Comparison of ENCODE assay signal across 11 cellular contexts in genomic region chrX:74423289-74423985, GRCh38. TPM values are rescaled to one million over a fixed set of nuclear protein-coding genes. Genes with fewer than 3 reads are reported as not detected.
DNase-seq lines count a peak whose midpoint lies in the region; ATAC-seq and TF ChIP-seq lines count a peak whose summit lies in the region.
"Had no signal": no experiment of that assay in that cellular context is flagged by ENCODE, and none has a peak within 500 bp of the region (broad histone marks: within the 10 kb centered on the region; RNA-seq: fewer than 3 reads in every experiment).

No MANE protein-coding gene starts in this region.

- in situ Hi-C loops in GM23248 (cut with MboI) = no loop called here

- DNase-seq in GM23248 (peak; percentile 7), adipocyte (ENCODE audit: low read depth) (no peak), iPS-NIHi11 (ENCODE audit: low spot score) (peak; percentile 9), sigmoid colon (no peak), NCI-H2196 treated with DMSO at 0.1 percent for 48 hours (lab: John Stamatoyannopoulos, UW; ENCODE audit: unreplicated experiment) (no peak), cerebellar cortex (ENCODE audit: low spot score) (no peak)
- no peak for DNase-seq in stimulated activated CD4-positive, alpha-beta T cell treated with anti-CD3 and anti-CD28 coated beads, Interleukin-15, amount 100 ng/mL, for 24 hours
- DNase-seq: activated naive CD4-positive, alpha-beta T cell treated with anti-CD3 and anti-CD28 coated beads, Interleukin-2, amount 10 ng/mL, durations not matched to agents 7 days and 5 days; DMS79 treated with DMSO at 0.1 percent for 48 hours had no signal

- no peak for TF ChIP-seq POLR2A in sigmoid colon (IDR thresholded peaks at IDR 0.05)

- no peak overlapping the region for H3K4me3 Mint-ChIP-seq in stimulated activated memory B cell treated with anti-CD40 and anti-IgM and Interleukin-4, amounts not matched to agents 10 μg/mL and 1 μg/mL and 100 μg/mL, for 72 hours
- H3K4me3 Mint-ChIP-seq: activated naive CD4-positive, alpha-beta T cell treated with anti-CD3 and anti-CD28 coated beads, Interleukin-2, amount 10 ng/mL, durations not matched to agents 7 days and 5 days had no signal

- peak overlapping the region; percentile 86 for H3K4me2 ChIP-seq in GM23248 (ENCODE audit: unreplicated experiment)

- H3K4me1 ChIP-seq in GM23248 (ENCODE audit: insufficient read depth) = peaks cover 5% of the 10 kb centered on the region; the same call in 1 of the 2 replicates
- peaks cover 12% of the 10 kb centered on the region for H3K4me1 ChIP-seq in adipocyte (ENCODE audit: control insufficient read depth, insufficient read depth, low read length)
- peaks cover 0 to 16% (median 7%) of the 10 kb centered on the region in 4 donors for H3K4me1 ChIP-seq in sigmoid colon

- H3K9ac ChIP-seq in GM23248 (peak overlapping the region; percentile 83), adipocyte (ENCODE audit: low read length) (peak overlapping the region; percentile 90)

- peaks cover 30% of the 10 kb centered on the region for H3K27me3 Mint-ChIP-seq in stimulated activated memory B cell treated with anti-CD40 and anti-IgM and Interleukin-4, amounts not matched to agents 10 μg/mL and 1 μg/mL and 100 μg/mL, for 72 hours

- no peaks in the 10 kb centered on the region for H3K9me3 ChIP-seq in GM23248 (ENCODE audit: low read depth)
- H3K9me3 ChIP-seq in adipocyte (ENCODE audit: control insufficient read depth, low read length) = no peaks in the 10 kb centered on the region
- H3K9me3 ChIP-seq in sigmoid colon = no peaks in the 10 kb centered on the region

- TF ChIP-seq EP300 in sigmoid colon (IDR thresholded peaks at IDR 0.05) = no peak

- ATAC-seq in stimulated activated memory B cell treated with anti-CD40 and anti-IgM and Interleukin-4, amounts not matched to agents 10 μg/mL and 1 μg/mL and 100 μg/mL, for 72 hours = no peak

- no peaks in the 10 kb centered on the region for H3K9me2 ChIP-seq in GM23248 (ENCODE audit: insufficient read depth)

- peak overlapping the region; percentile 81 for H3K27ac ChIP-seq in GM23248
- peak overlapping the region; percentile 89 to 95 (median 90) for H3K27ac ChIP-seq in sigmoid colon
- H3K27ac ChIP-seq: VCaP had no signal

- H3K27me3 ChIP-seq in GM23248 (replicated peaks; ENCODE audit: insufficient read depth) (no peaks in the 10 kb centered on the region), adipocyte (replicated peaks; ENCODE audit: control insufficient read depth, insufficient read depth, low read length) (peaks cover 3% of the 10 kb centered on the region), sigmoid colon (no peaks in the 10 kb centered on the region)

- no peak for TF ChIP-seq CTCF in sigmoid colon (IDR thresholded peaks at IDR 0.05)

- H4K20me1 ChIP-seq in GM23248 (ENCODE audit: insufficient read depth) = no peaks in the 10 kb centered on the region

- peaks cover 49% of the 10 kb centered on the region for H3K79me2 ChIP-seq in GM23248 (ENCODE audit: insufficient read depth)

- H3K9me3 Mint-ChIP-seq in stimulated activated memory B cell treated with anti-CD40 and anti-IgM and Interleukin-4, amounts not matched to agents 10 μg/mL and 1 μg/mL and 100 μg/mL, for 72 hours = no peaks in the 10 kb centered on the region
- H3K9me3 Mint-ChIP-seq: activated naive CD4-positive, alpha-beta T cell treated with anti-CD3 and anti-CD28 coated beads, Interleukin-2, amount 10 ng/mL, durations not matched to agents 7 days and 5 days had no signal

- no peaks in the 10 kb centered on the region for H3K36me3 ChIP-seq in GM23248 (ENCODE audit: low read depth)
- H3K36me3 ChIP-seq in adipocyte (ENCODE audit: control insufficient read depth, insufficient read depth, low read length, severe bottlenecking) = no peaks in the 10 kb centered on the region
- H3K36me3 ChIP-seq in sigmoid colon = no peaks in the 10 kb centered on the region

- no peaks in the 10 kb centered on the region for H3K36me3 Mint-ChIP-seq in stimulated activated memory B cell treated with anti-CD40 and anti-IgM and Interleukin-4, amounts not matched to agents 10 μg/mL and 1 μg/mL and 100 μg/mL, for 72 hours
- H3K36me3 Mint-ChIP-seq: activated naive CD4-positive, alpha-beta T cell treated with anti-CD3 and anti-CD28 coated beads, Interleukin-2, amount 10 ng/mL, durations not matched to agents 7 days and 5 days had no signal

- H3K4me3 ChIP-seq in GM23248 = peak overlapping the region; percentile 79
- peak overlapping the region; percentile 83 for H3K4me3 ChIP-seq in adipocyte (ENCODE audit: low read length)
- peak overlapping the region in 3 of 4 donors; percentile 55 to 60 (median 59) for H3K4me3 ChIP-seq in sigmoid colon

- H2AFZ ChIP-seq in GM23248 = peak overlapping the region; percentile 87; the same call in 1 of the 2 replicates

- H3K4me1 Mint-ChIP-seq in stimulated activated memory B cell treated with anti-CD40 and anti-IgM and Interleukin-4, amounts not matched to agents 10 μg/mL and 1 μg/mL and 100 μg/mL, for 72 hours = peaks cover 26% of the 10 kb centered on the region

- 53 to 64% methylated on average over 5 of the region's 6 CpGs for WGBS in GM23248 (ENCODE audit: low coverage in 1 of 2, low lambda C conversion rate in 2 of 2, missing lambda C conversion rate in 2 of 2), 2 experiments
- WGBS in sigmoid colon, 2 donors = 81 to 91% methylated on average over 6 of the region's 6 CpGs

- intact Hi-C loops in sigmoid colon (cut with DNase I) = loop anchor here (5.0 kb wide), 2 partner anchors 41 to 131 kb away; no protein-coding TSS in a partner anchor

- H3F3A ChIP-seq in GM23248 (ENCODE audit: insufficient read depth) = peaks cover 3% of the 10 kb centered on the region; the same call in 1 of the 2 replicates

- H3K27ac Mint-ChIP-seq in stimulated activated memory B cell treated with anti-CD40 and anti-IgM and Interleukin-4, amounts not matched to agents 10 μg/mL and 1 μg/mL and 100 μg/mL, for 72 hours = no peak overlapping the region
- H3K27ac Mint-ChIP-seq: activated naive CD4-positive, alpha-beta T cell treated with anti-CD3 and anti-CD28 coated beads, Interleukin-2, amount 10 ng/mL, durations not matched to agents 7 days and 5 days had no signal

RNA-seq across cellular contexts. Expression of gene SLC16A2, which starts 2.1 kb away (rescaled TPM):
- total RNA-seq in GM23248 (2014; rRNA removed; shearing (Covaris generic)) = 53.0 and 55.3 TPM in 2 replicates
- polyA plus RNA-seq in GM23248 (2016; fragmentation: Nextera tagmentation; extraction: Ambion mirVana) (55.6 and 56.8 TPM in 2 replicates), sigmoid colon (1 to 10 TPM in 2 of 3 donors, under 1 TPM in 1; 0.23 to 2.6 (median 1.2) TPM)
- total RNA-seq in sigmoid colon = 10 to 100 TPM in 1 of 4 donors, 1 to 10 TPM in 3; 5.3 to 10.5 (median 7.7) TPM

Comparison
In these comparisons a context has a peak if more than half of its experiments do, and no peak if none do; other contexts are left out.
1. DNase-seq: peak in GM23248 (single experiment) and iPS-NIHi11 (single experiment); none in adipocyte (single experiment), sigmoid colon (single experiment), stimulated activated CD4-positive, alpha-beta T cell treated with anti-CD3 and anti-CD28 coated beads, Interleukin-15, amount 100 ng/mL, for 24 hours (single experiment), NCI-H2196 treated with DMSO at 0.1 percent for 48 hours (single experiment) and cerebellar cortex (single experiment).
2. Peak in every context shown above with its lines, with median percentiles within 50 percentile points of each other: H3K4me3 ChIP-seq.